24 cellular contexts compared by ENCODE assay signal in the genomic region with DNA sequence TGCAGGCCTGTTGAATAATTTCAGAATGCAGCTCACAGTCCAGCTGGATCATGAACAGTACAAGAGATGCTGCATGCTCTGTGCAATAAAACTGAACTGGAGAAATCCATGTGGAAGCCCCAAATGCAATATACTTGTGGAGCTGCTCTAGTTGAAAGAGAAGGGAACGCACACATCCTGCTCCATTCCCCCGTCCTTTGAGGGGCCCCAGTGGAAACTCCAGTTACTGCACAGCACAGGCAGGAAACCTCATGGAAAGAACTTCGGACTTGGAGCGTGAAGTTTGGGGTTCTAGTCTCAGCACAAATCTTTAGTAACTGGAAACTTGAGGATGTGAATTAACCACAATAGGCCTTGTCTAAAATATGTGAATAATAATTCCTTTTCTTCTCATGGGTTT.
"Had no signal": no experiment of that assay in that cellular context is flagged by ENCODE, and none has a peak within 500 bp of the region (broad histone marks: within the 10 kb centered on the region; RNA-seq: fewer than 3 reads in every experiment).

No MANE protein-coding gene starts in this region.

- FAIRE-seq: endometrium had no signal

- H3K36me3 ChIP-seq: adrenal gland, colonic mucosa, left ventricle myocardium inferior, upper lobe of left lung had no signal

- DNase-seq: activated CD8-positive, alpha-beta memory T cell treated with anti-CD3 and anti-CD28 coated beads for 24 hours; activated CD8-positive, alpha-beta memory T cell treated with anti-CD3 and anti-CD28 coated beads, Interleukin-2, amount 50 U/mL, for 4 hours; activated naive CD4-positive, alpha-beta T cell; activated T-cell treated with anti-CD3 and anti-CD28 coated beads, Interleukin-2, amount 50 U/mL, for 24 hours; adrenal gland; colonic mucosa; heart right ventricle; immature natural killer cell; kidney glomerular epithelial cell; left ventricle myocardium inferior; mammary epithelial cell; midbrain; natural killer cell; retina; stimulated activated CD4-positive, alpha-beta T cell treated with anti-CD3 and anti-CD28 coated beads, Interleukin-4, amount 100 ng/mL, for 1 hour; stimulated activated naive CD4-positive, alpha-beta T cell; T-helper 9 cell; testis; upper lobe of left lung had no signal

- H3K4me3 ChIP-seq: adrenal gland, ascending aorta, colonic mucosa, heart right ventricle, left ventricle myocardium inferior, testis, upper lobe of left lung had no signal

- H3K4me1 ChIP-seq: adrenal gland, ascending aorta, colonic mucosa, left ventricle myocardium inferior, testis, upper lobe of left lung had no signal

- ATAC-seq: heart right ventricle, natural killer cell had no signal

- H3K36me3 Mint-ChIP-seq: activated naive CD8-positive, alpha-beta T cell; immature natural killer cell; natural killer cell had no signal

- H3K9me3 Mint-ChIP-seq: activated T-cell treated with anti-CD3 and anti-CD28 coated beads, Interleukin-2, amount 50 U/mL, for 24 hours; activated T-helper 2 cell treated with anti-CD3 and anti-CD28 coated beads, Interferon-gamma antibody, Interleukin-2, Interleukin-4, amounts not matched to agents 10 μg/mL and 5 μg/mL and 100 μg/mL, durations not matched to agents 14 hours and 24 hours and 36 hours; central memory CD8-positive, alpha-beta T cell; natural killer cell had no signal

- H3K4me3 Mint-ChIP-seq: activated naive CD8-positive, alpha-beta T cell; activated T-cell treated with anti-CD3 and anti-CD28 coated beads, Interleukin-2, amount 50 U/mL, for 24 hours; central memory CD8-positive, alpha-beta T cell; immature natural killer cell; natural killer cell had no signal

- H3K4me1 Mint-ChIP-seq: central memory CD8-positive, alpha-beta T cell; immature natural killer cell; natural killer cell had no signal

- H3K27ac ChIP-seq: adrenal gland, ascending aorta, colonic mucosa, heart right ventricle, left ventricle myocardium inferior, testis, upper lobe of left lung had no signal

- H3K9me3 ChIP-seq: adrenal gland, colonic mucosa, testis, upper lobe of left lung had no signal

- H3K27ac Mint-ChIP-seq: activated naive CD8-positive, alpha-beta T cell; activated T-cell treated with anti-CD3 and anti-CD28 coated beads, Interleukin-2, amount 50 U/mL, for 24 hours; activated T-helper 2 cell treated with anti-CD3 and anti-CD28 coated beads, Interferon-gamma antibody, Interleukin-2, Interleukin-4, amounts not matched to agents 10 μg/mL and 5 μg/mL and 100 μg/mL, durations not matched to agents 14 hours and 24 hours and 36 hours; immature natural killer cell; natural killer cell had no signal

- H3K27me3 ChIP-seq: adrenal gland, ascending aorta, colonic mucosa, testis, upper lobe of left lung had no signal
